8 cellular contexts compared by ENCODE assay signal in genomic region chr14:106663805-106664410, GRCh38.
DNase-seq lines count a peak whose midpoint lies in the region; ATAC-seq and TF ChIP-seq lines count a peak whose summit lies in the region.
"Not testable (repeated sequence)": the region's sequence is repeated elsewhere in the genome, so short reads cannot be mapped to it uniquely, and the experiment has no call there.

No MANE protein-coding gene starts in this region.

- H3F3A ChIP-seq in MM.1S (ENCODE audit: insufficient read depth, low read length), result not testable (repeated sequence)

- not testable (repeated sequence) for H3K27ac ChIP-seq in MM.1S (ENCODE audit: low read length)

- not testable (repeated sequence) for H3K4me3 ChIP-seq in MM.1S (ENCODE audit: low read length); epithelial cell of proximal tubule (ENCODE audit: low read depth, low read length)

- peak; percentile 42 for TF ChIP-seq CTCF in Calu3 (IDR thresholded peaks at IDR 0.05; ENCODE audit: unreplicated experiment)
- peak; percentile 96 for TF ChIP-seq CTCF in MM.1S (IDR thresholded peaks at IDR 0.05; ENCODE audit: low read length)
- TF ChIP-seq CTCF in epithelial cell of proximal tubule (conservative IDR thresholded peaks at IDR 0.05; ENCODE audit: low read depth, low read length), result peak; percentile 39
- peak; percentile 11 for TF ChIP-seq CTCF in osteocyte (IDR thresholded peaks at IDR 0.05)

- not testable (repeated sequence) for H3K4me1 ChIP-seq in MM.1S (ENCODE audit: low read length)

- H3K79me2 ChIP-seq in MM.1S (ENCODE audit: low read length), result not testable (repeated sequence)

- not testable (repeated sequence) for H3K4me2 ChIP-seq in MM.1S (ENCODE audit: low read depth, low read length)

- H2AFZ ChIP-seq in MM.1S (ENCODE audit: low read length), result not testable (repeated sequence)

- intact Hi-C loops in Calu3 (cut with micrococcal nuclease; ENCODE audit: unreplicated experiment), result not testable (repeated sequence)

- not testable (repeated sequence) for H4K20me1 ChIP-seq in MM.1S (ENCODE audit: insufficient read depth, low read length)

- not testable (repeated sequence) for H3K9me3 Mint-ChIP-seq in Calu3 (ENCODE audit: low read depth, unreplicated experiment)
- peaks cover 55% of the 10 kb centered on the region for H3K9me3 Mint-ChIP-seq in osteocyte (ENCODE audit: unreplicated experiment)

- DNase-seq in Calu3; epithelial cell of proximal tubule (ENCODE audit: low read depth); osteocyte (ENCODE audit: extremely low spot score, unreplicated experiment): not testable (repeated sequence)
- DNase-seq in MM.1S, result peak; percentile 45
- peak in 3 of 4 experiments; percentile 15 to 51 (median 15) for DNase-seq in activated CD4-positive, CD25-positive, alpha-beta regulatory T cell (lab: John Stamatoyannopoulos, UW)
- peak; percentile 26 for DNase-seq in activated effector memory CD4-positive, alpha-beta T cell treated with Interleukin-2 at 50 U/mL for 16 hours
- peak; percentile 54 to 66 for DNase-seq in stimulated activated CD8-positive, alpha-beta memory T cell treated with anti-CD3 and anti-CD28 coated beads, Interleukin-7, amount 100 ng/mL, for 48 hours (ENCODE audit: extremely low read depth in 1 of 2, low read depth in 1 of 2)

- not testable (repeated sequence) for H3K9ac ChIP-seq in MM.1S (ENCODE audit: low read length)

- not testable (repeated sequence) for H3K36me3 Mint-ChIP-seq in Calu3 (ENCODE audit: insufficient read depth, unreplicated experiment); osteocyte (ENCODE audit: unreplicated experiment)

- H3K4me1 Mint-ChIP-seq in Calu3 (ENCODE audit: low read depth, unreplicated experiment); osteocyte (ENCODE audit: unreplicated experiment): not testable (repeated sequence)

- not testable (repeated sequence) for H3K27ac Mint-ChIP-seq in Calu3 (ENCODE audit: unreplicated experiment); osteocyte (ENCODE audit: unreplicated experiment)

- ATAC-seq in GM21723 (IDR thresholded peaks at IDR 0.05; ENCODE audit: unreplicated experiment), result peak; percentile 62

- H3K9me3 ChIP-seq in MM.1S (replicated peaks; ENCODE audit: insufficient read depth, low read length), result not testable (repeated sequence)

- not testable (repeated sequence) for H3K36me3 ChIP-seq in MM.1S (replicated peaks; ENCODE audit: insufficient read depth, low read length)

- CTCF ChIA-PET in Calu3 (lab: Charles Lee), result not testable (repeated sequence)

- H3K4me3 Mint-ChIP-seq in Calu3 (ENCODE audit: low read depth, unreplicated experiment); osteocyte (ENCODE audit: unreplicated experiment): not testable (repeated sequence)

- not testable (repeated sequence) for H3K9me2 ChIP-seq in MM.1S (replicated peaks; ENCODE audit: insufficient read depth, low read length)

- H3K27me3 ChIP-seq in MM.1S (replicated peaks; ENCODE audit: insufficient read depth, low read length), result not testable (repeated sequence)

- not testable (repeated sequence) for H3K27me3 Mint-ChIP-seq in Calu3 (ENCODE audit: unreplicated experiment); osteocyte (ENCODE audit: unreplicated experiment)

- BruUV-seq in Calu3 (replicated peaks; lab: Mats Ljungman, UMichigan), result not testable (repeated sequence)

Comparison
In these comparisons a context has a peak if more than half of its experiments do, and no peak if none do; other contexts are left out.
1. CTCF ChIP-seq: peak in every context shown above with its lines; median percentile 96 in MM.1S; 42 in Calu3; 39 in epithelial cell of proximal tubule; 11 in osteocyte.